Comparison of ENCODE assay signal across 10 cellular contexts in genomic region chr22:47168900-47169800, GRCh38.
A peak's percentile ranks its signal among the peaks of the same experiment; 100 is the strongest.
DNase-seq lines count a peak whose midpoint lies in the region; ATAC-seq and TF ChIP-seq lines count a peak whose summit lies in the region.
"Had no signal": no experiment of that assay in that cellular context is flagged by ENCODE, and none has a peak within 500 bp of the region (broad histone marks: within the 10 kb centered on the region; RNA-seq: fewer than 3 reads in every experiment).

No MANE protein-coding gene starts in this region.

- CTCF ChIA-PET in WTC11 (lab: Charles Lee): no interaction called here

- no peak overlapping the region for H3K27ac ChIP-seq in esophagus squamous epithelium
- H3K27ac ChIP-seq: vagina had no signal

- H3K4me3 Mint-ChIP-seq in natural killer cell treated with Interleukin-12 subunit alpha and Interleukin-12 subunit beta and Interleukin-15 and Interleukin-18, amount 100 ng/mL, for 72 hours: no peak overlapping the region
- no peak overlapping the region for H3K4me3 Mint-ChIP-seq in natural killer cell
- H3K4me3 Mint-ChIP-seq in WTC11: no peak overlapping the region
- H3K4me3 Mint-ChIP-seq: T-cell had no signal

- no peaks in the 10 kb centered on the region for H3K9me3 ChIP-seq in esophagus squamous epithelium
- H3K9me3 ChIP-seq: vagina had no signal

- H3K4me3 ChIP-seq in esophagus squamous epithelium: no peak overlapping the region
- H3K4me3 ChIP-seq: vagina had no signal

- H3K36me3 ChIP-seq in esophagus squamous epithelium: peaks cover 0 to 63% (median 0%) of the 10 kb centered on the region in 3 donors
- H3K36me3 ChIP-seq: vagina had no signal

- ATAC-seq in natural killer cell treated with Interleukin-12 subunit alpha and Interleukin-12 subunit beta and Interleukin-15 and Interleukin-18, amount 100 ng/mL, for 72 hours: no peak
- ATAC-seq in natural killer cell: no peak
- ATAC-seq in WTC11: peak; percentile 67
- no peak for ATAC-seq in HG03457 (IDR thresholded peaks at IDR 0.05; ENCODE audit: unreplicated experiment)
- ATAC-seq: T-cell had no signal

- peak; percentile 52 for DNase-seq in natural killer cell treated with Interleukin-12 subunit alpha and Interleukin-12 subunit beta and Interleukin-15 and Interleukin-18, amount 100 ng/mL, for 72 hours (ENCODE audit: low spot score)
- DNase-seq in natural killer cell (no peak), WTC11 (ENCODE audit: low spot score) (peak; percentile 68), islet precursor cell (peak; percentile 66), NCI-H524 treated with DMSO at 0.1 percent for 48 hours (lab: John Stamatoyannopoulos, UW) (no peak), esophagus squamous epithelium (lab: John Stamatoyannopoulos, UW) (no peak)
- DNase-seq in activated CD8-positive, alpha-beta memory T cell treated with anti-CD3 and anti-CD28 coated beads for 24 hours: no peak

- no peaks in the 10 kb centered on the region for H3K9me3 Mint-ChIP-seq in natural killer cell treated with Interleukin-12 subunit alpha and Interleukin-12 subunit beta and Interleukin-15 and Interleukin-18, amount 100 ng/mL, for 72 hours
- no peaks in the 10 kb centered on the region for H3K9me3 Mint-ChIP-seq in natural killer cell
- peaks cover 10% of the 10 kb centered on the region for H3K9me3 Mint-ChIP-seq in WTC11
- H3K9me3 Mint-ChIP-seq: T-cell had no signal

- intact Hi-C loops in natural killer cell (cut with micrococcal nuclease): no loop called here
- intact Hi-C loops in esophagus squamous epithelium (cut with DNase I): no loop called here

- TF ChIP-seq CTCF in natural killer cell (IDR thresholded peaks at IDR 0.05) (no peak), WTC11 (IDR thresholded peaks at IDR 0.05) (peak; percentile 32; the same call in 1 of the 2 replicates), esophagus squamous epithelium (IDR thresholded peaks at IDR 0.05) (peak in 1 of 6 experiments; percentile 42)

- H3K27ac Mint-ChIP-seq in natural killer cell treated with Interleukin-12 subunit alpha and Interleukin-12 subunit beta and Interleukin-15 and Interleukin-18, amount 100 ng/mL, for 72 hours: no peak overlapping the region
- H3K27ac Mint-ChIP-seq in natural killer cell (no peak overlapping the region), WTC11 (no peak overlapping the region)
- H3K27ac Mint-ChIP-seq: T-cell had no signal

- H3K27me3 Mint-ChIP-seq in natural killer cell treated with Interleukin-12 subunit alpha and Interleukin-12 subunit beta and Interleukin-15 and Interleukin-18, amount 100 ng/mL, for 72 hours: no peaks in the 10 kb centered on the region
- no peaks in the 10 kb centered on the region for H3K27me3 Mint-ChIP-seq in natural killer cell (ENCODE audit: low read depth in 2 of 2)
- H3K27me3 Mint-ChIP-seq in WTC11 (ENCODE audit: low read depth): no peaks in the 10 kb centered on the region
- H3K27me3 Mint-ChIP-seq: T-cell had no signal

- POLR2A ChIA-PET in WTC11 (lab: Charles Lee): no interaction called here

- WGBS in esophagus squamous epithelium, 2 donors: 76% methylated on average over 6 of the region's 25 CpGs; no CpG with 5 or more reads in 1 of the 2 donors

- H3K36me3 Mint-ChIP-seq in natural killer cell treated with Interleukin-12 subunit alpha and Interleukin-12 subunit beta and Interleukin-15 and Interleukin-18, amount 100 ng/mL, for 72 hours: no peaks in the 10 kb centered on the region
- H3K36me3 Mint-ChIP-seq in natural killer cell (no peaks in the 10 kb centered on the region), WTC11 (peaks cover 11% of the 10 kb centered on the region)

- TF ChIP-seq POLR2A in esophagus squamous epithelium (IDR thresholded peaks at IDR 0.05): no peak

- H3K4me1 ChIP-seq in esophagus squamous epithelium: no peaks in the 10 kb centered on the region
- H3K4me1 ChIP-seq: vagina had no signal

- H3K4me1 Mint-ChIP-seq in natural killer cell treated with Interleukin-12 subunit alpha and Interleukin-12 subunit beta and Interleukin-15 and Interleukin-18, amount 100 ng/mL, for 72 hours (ENCODE audit: low read depth in 2 of 2): peaks cover 0 to 2% of the 10 kb centered on the region in 2 donors
- H3K4me1 Mint-ChIP-seq in natural killer cell (no peaks in the 10 kb centered on the region), WTC11 (no peaks in the 10 kb centered on the region)
- H3K4me1 Mint-ChIP-seq: T-cell had no signal

- H3K27me3 ChIP-seq in esophagus squamous epithelium: no peaks in the 10 kb centered on the region
- H3K27me3 ChIP-seq: vagina had no signal

TF ChIP-seq in WTC11, 78 proteins besides CTCF, POLR2A, EP300 and RAD21 (continues in another document):
- TF ChIP-seq ZNF281 (CRISPR knock-in tag; IDR thresholded peaks at IDR 0.05): no peak
- no peak for TF ChIP-seq HMGA2 (CRISPR knock-in tag; IDR thresholded peaks at IDR 0.05)
- no peak for TF ChIP-seq ZNF671 (CRISPR knock-in tag; IDR thresholded peaks at IDR 0.05)
- TF ChIP-seq SP1 (CRISPR knock-in tag; conservative IDR thresholded peaks at IDR 0.05): no peak
- no peak for TF ChIP-seq ZNF317 (CRISPR knock-in tag; IDR thresholded peaks at IDR 0.05; ENCODE audit: borderline replicate concordance, low read depth)
- TF ChIP-seq ZNF263 (CRISPR knock-in tag; IDR thresholded peaks at IDR 0.05; ENCODE audit: low read depth): no peak
- TF ChIP-seq CBFB (CRISPR knock-in tag; IDR thresholded peaks at IDR 0.05; ENCODE audit: low read depth): no peak
- no peak for TF ChIP-seq NFATC4 (CRISPR knock-in tag; IDR thresholded peaks at IDR 0.05)
- TF ChIP-seq TEAD4 (CRISPR knock-in tag; IDR thresholded peaks at IDR 0.05): no peak
- no peak for TF ChIP-seq ZBTB43 (CRISPR knock-in tag; IDR thresholded peaks at IDR 0.05)
- TF ChIP-seq ZMAT4 (CRISPR knock-in tag; IDR thresholded peaks at IDR 0.05): no peak
- TF ChIP-seq ZNF232 (CRISPR knock-in tag; IDR thresholded peaks at IDR 0.05): no peak
- no peak for TF ChIP-seq FOXP1 (CRISPR knock-in tag; IDR thresholded peaks at IDR 0.05; ENCODE audit: borderline replicate concordance)
- no peak for TF ChIP-seq CREM (CRISPR knock-in tag; IDR thresholded peaks at IDR 0.05)
- no peak for TF ChIP-seq ZNF396 (CRISPR knock-in tag; IDR thresholded peaks at IDR 0.05; ENCODE audit: borderline replicate concordance)
- no peak for TF ChIP-seq ATF3 (CRISPR knock-in tag; conservative IDR thresholded peaks at IDR 0.05)

Comparison
In these comparisons a context has a peak if more than half of its experiments do, and no peak if none do; other contexts are left out.
1. DNase-seq: peak in natural killer cell treated with Interleukin-12 subunit alpha and Interleukin-12 subunit beta and Interleukin-15 and Interleukin-18, amount 100 ng/mL, for 72 hours (single experiment), WTC11 (single experiment) and islet precursor cell (single experiment); none in natural killer cell (single experiment), NCI-H524 treated with DMSO at 0.1 percent for 48 hours (single experiment), activated CD8-positive, alpha-beta memory T cell treated with anti-CD3 and anti-CD28 coated beads for 24 hours (single experiment) and esophagus squamous epithelium (single experiment).